Comparison of ENCODE assay signal across 8 cellular contexts in the genomic region with DNA sequence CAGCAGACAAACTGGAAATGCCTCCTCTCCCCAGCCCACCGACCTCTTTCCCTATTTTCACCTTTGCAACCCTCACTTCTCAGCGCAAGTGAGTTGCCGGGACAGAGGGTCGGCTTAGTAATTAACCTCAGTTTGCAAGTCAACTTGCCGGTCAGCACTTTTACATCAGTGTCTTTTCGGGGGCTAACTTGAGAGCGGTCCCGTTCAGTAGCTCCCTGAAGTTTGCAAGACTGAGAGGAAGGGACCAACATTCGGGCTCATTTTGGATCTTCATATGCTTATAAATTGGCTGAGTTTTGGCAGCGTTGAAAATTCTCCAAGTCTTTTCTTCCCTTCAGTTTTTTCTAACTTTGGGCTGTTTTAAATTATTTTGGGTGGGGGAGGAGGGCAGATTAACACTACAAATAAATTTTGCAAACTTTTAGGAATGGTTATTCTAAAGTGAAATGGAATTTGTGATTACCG. TPM values are rescaled to one million over a fixed set of nuclear protein-coding genes. Genes with fewer than 3 reads are reported as not detected.
DNase-seq lines count a peak whose midpoint lies in the region; ATAC-seq and TF ChIP-seq lines count a peak whose summit lies in the region.

No MANE protein-coding gene starts in this region.

- DNase-seq in CD14-positive monocyte (ENCODE audit: low spot score): no peak
- DNase-seq in Kasumi-1 (lab: John Stamatoyannopoulos, UW): peak; percentile 39 to 65
- no peak for DNase-seq in neural crest cell (ENCODE audit: low read depth, low spot score)
- DNase-seq in D341Med (ENCODE audit: low spot score): no peak
- no peak for DNase-seq in NCI-H524 treated with DMSO at 0.1 percent for 48 hours (lab: John Stamatoyannopoulos, UW)
- no peak for DNase-seq in HK-2 (ENCODE audit: unreplicated experiment)

- 4 to 7% methylated on average over 11 of the region's 11 CpGs for WGBS in ectodermal cell, 2 experiments

- intact Hi-C loops in CD14-positive monocyte (cut with micrococcal nuclease): no loop called here

- H3K9me3 ChIP-seq in ectodermal cell (ENCODE audit: control insufficient read depth, low read length): no peaks in the 10 kb centered on the region

- no peaks in the 10 kb centered on the region for H3K36me3 ChIP-seq in ectodermal cell (ENCODE audit: control insufficient read depth, insufficient read depth, low read length)

- peak overlapping the region; percentile 95 for H3K27ac ChIP-seq in ectodermal cell (ENCODE audit: insufficient read depth, low read depth, low read length, poor library complexity, severe bottlenecking)

- H3K27me3 Mint-ChIP-seq in CD14-positive monocyte (ENCODE audit: low read depth in 3 of 3) (peaks cover 2 to 3% (median 2%) of the 10 kb centered on the region in 3 donors), neural crest cell (ENCODE audit: low read depth) (peaks cover 10% of the 10 kb centered on the region)

- peak overlapping the region; percentile 93 for H3K4me3 ChIP-seq in ectodermal cell (ENCODE audit: insufficient read depth, low read depth, low read length)

- TF ChIP-seq CTCF in CD14-positive monocyte (IDR thresholded peaks at IDR 0.05): no peak
- TF ChIP-seq CTCF in neural crest cell (conservative IDR thresholded peaks at IDR 0.05): peak; percentile 5

- H3K9me3 Mint-ChIP-seq in CD14-positive monocyte: peaks cover 0 to 1% (median 0%) of the 10 kb centered on the region in 7 donors
- no peaks in the 10 kb centered on the region for H3K9me3 Mint-ChIP-seq in neural crest cell

- H3K27me3 ChIP-seq in ectodermal cell (ENCODE audit: control insufficient read depth, insufficient read depth, low read length, poor library complexity, severe bottlenecking): no peaks in the 10 kb centered on the region

- H3K4me3 Mint-ChIP-seq in CD14-positive monocyte (peak overlapping the region; percentile 86 to 88), neural crest cell (peak overlapping the region; percentile 88)

- peaks cover 3% of the 10 kb centered on the region for H3K4me1 ChIP-seq in ectodermal cell (ENCODE audit: control insufficient read depth, insufficient read depth, low read length)

- H3K4me1 Mint-ChIP-seq in CD14-positive monocyte (peaks cover 17% of the 10 kb centered on the region), neural crest cell (peaks cover 21% of the 10 kb centered on the region)

- H3K36me3 Mint-ChIP-seq in CD14-positive monocyte (peaks cover 4 to 8% of the 10 kb centered on the region in 2 donors), neural crest cell (ENCODE audit: low read depth) (peaks cover 10% of the 10 kb centered on the region)

- H3K27ac Mint-ChIP-seq in CD14-positive monocyte: peak overlapping the region in 4 of 7 donors; percentile 26 to 56 (median 38)
- peak overlapping the region; percentile 79 for H3K27ac Mint-ChIP-seq in neural crest cell (ENCODE audit: unreplicated experiment)

- ATAC-seq in HG02642 (IDR thresholded peaks at IDR 0.05; ENCODE audit: poor library complexity, unreplicated experiment): no peak

RNA-seq across cellular contexts. Expression of gene BRMS1L, which starts 0.8 kb away (rescaled TPM):
- 1 to 10 TPM in 1 of 2 donors, under 1 TPM in 1; 0.86 to 1.7 TPM for polyA plus RNA-seq in CD14-positive monocyte
- 18.0 TPM for polyA plus RNA-seq in ectodermal cell (2013, experiment 1 of 4)
- polyA plus RNA-seq in ectodermal cell (2013, experiment 2 of 4): 22.2 TPM
- 20.1 TPM for polyA plus RNA-seq in ectodermal cell (2013, experiment 3 of 4)
- polyA plus RNA-seq in ectodermal cell (2013, experiment 4 of 4): 17.7 TPM
- 12.4 and 14.5 TPM in 2 replicates for total RNA-seq in neural crest cell

RNA-seq across cellular contexts. Expression of gene RALGAPA1, which starts 17.9 kb away (rescaled TPM):
- polyA plus RNA-seq in CD14-positive monocyte: 1 to 10 TPM; 3.2 to 4.1 TPM
- polyA plus RNA-seq in ectodermal cell (2013, experiment 1 of 4): 12.8 TPM
- polyA plus RNA-seq in ectodermal cell (2013, experiment 2 of 4): 16.5 TPM
- polyA plus RNA-seq in ectodermal cell (2013, experiment 3 of 4): 10.0 TPM
- 18.4 TPM for polyA plus RNA-seq in ectodermal cell (2013, experiment 4 of 4)
- total RNA-seq in neural crest cell: 42.0 and 46.0 TPM in 2 replicates

Comparison
In these comparisons a context has a peak if more than half of its experiments do, and no peak if none do; other contexts are left out.
1. DNase-seq: peak in Kasumi-1 (2 of 2); none in CD14-positive monocyte (single experiment), neural crest cell (single experiment), D341Med (single experiment), NCI-H524 treated with DMSO at 0.1 percent for 48 hours (single experiment) and HK-2 (single experiment).